ENCODE assay signal across 1 cellular context in genomic region chr11:75141166-75141565, GRCh38.
TF ChIP-seq lines count a peak whose summit lies in the region.

No MANE protein-coding gene starts in this region.

TF ChIP-seq in K562, 482 proteins besides CTCF, POLR2A, EP300 and RAD21:
- TF ChIP-seq ZNF134 (CRISPR knock-in tag; conservative IDR thresholded peaks at IDR 0.05): peak; percentile 83
- TF ChIP-seq HNRNPK (IDR thresholded peaks at IDR 0.05; ENCODE audit: low read depth, low read length, poor library complexity, severe bottlenecking): no peak
